In the genomic region with DNA sequence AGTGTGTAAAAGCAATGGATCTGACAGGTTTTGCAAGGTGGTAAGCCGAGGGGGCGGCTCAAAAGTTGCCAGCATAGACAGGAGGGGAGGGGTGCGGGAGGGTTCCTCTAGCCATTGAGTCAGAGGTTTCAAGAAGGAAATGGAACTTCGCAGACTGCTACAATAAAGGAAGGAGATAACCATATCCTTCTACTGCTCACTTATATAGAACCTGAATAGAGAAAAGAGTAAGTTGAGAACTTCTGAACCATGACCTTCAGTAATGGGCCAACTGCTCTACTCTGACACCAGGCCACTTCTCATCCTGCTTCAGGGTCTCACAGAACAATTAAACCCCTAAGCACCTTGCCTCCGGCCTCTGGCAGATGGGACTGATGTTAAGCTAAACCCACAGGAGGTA, we compare ENCODE assay signal across 11 cellular contexts. TPM values are rescaled to one million over a fixed set of nuclear protein-coding genes. Genes with fewer than 3 reads are reported as not detected.
DNase-seq lines count a peak whose midpoint lies in the region; ATAC-seq and TF ChIP-seq lines count a peak whose summit lies in the region.
"Had no signal": no experiment of that assay in that cellular context is flagged by ENCODE, and none has a peak within 500 bp of the region (broad histone marks: within the 10 kb centered on the region; RNA-seq: fewer than 3 reads in every experiment).

No MANE protein-coding gene starts in this region.

- no peaks in the 10 kb centered on the region for H3K36me3 Mint-ChIP-seq in CD4-positive, CD25-positive, alpha-beta regulatory T cell
- no peaks in the 10 kb centered on the region for H3K36me3 Mint-ChIP-seq in activated naive CD4-positive, alpha-beta T cell treated with anti-CD3 and anti-CD28 coated beads, Interleukin-2, amount 10 ng/mL, durations not matched to agents 7 days and 5 days

- ATAC-seq in CD4-positive, CD25-positive, alpha-beta regulatory T cell (ENCODE audit: low read depth in 2 of 2) = peak; percentile 44 to 47
- peak; percentile 55 for ATAC-seq in GM19397 (IDR thresholded peaks at IDR 0.05; ENCODE audit: unreplicated experiment)
- peak; percentile 72 for ATAC-seq in HG03342 (IDR thresholded peaks at IDR 0.05; ENCODE audit: unreplicated experiment)
- ATAC-seq in psoas muscle = no peak

- WGBS in psoas muscle, 3 donors = 83 to 94% (median 89%) methylated on average over 5 of the region's 5 CpGs

- H3K9me3 Mint-ChIP-seq in CD4-positive, CD25-positive, alpha-beta regulatory T cell = no peaks in the 10 kb centered on the region
- no peaks in the 10 kb centered on the region for H3K9me3 Mint-ChIP-seq in activated naive CD4-positive, alpha-beta T cell treated with anti-CD3 and anti-CD28 coated beads, Interleukin-2, amount 10 ng/mL, durations not matched to agents 7 days and 5 days

- no peaks in the 10 kb centered on the region for H3K27me3 ChIP-seq in CD4-positive, CD25-positive, alpha-beta regulatory T cell (ENCODE audit: control insufficient read depth, insufficient read depth, low read length)
- H3K27me3 ChIP-seq in psoas muscle (ENCODE audit: insufficient read depth in 3 of 3, low read length in 2 of 3) = no peaks in the 10 kb centered on the region
- H3K27me3 ChIP-seq: SJSA1 had no signal

- H3K27ac ChIP-seq in CD4-positive, CD25-positive, alpha-beta regulatory T cell (ENCODE audit: insufficient read depth, low read length, poor library complexity, severe bottlenecking) = no peak overlapping the region
- H3K27ac ChIP-seq in psoas muscle = no peak overlapping the region
- H3K27ac ChIP-seq: epithelial cell of prostate, SJSA1 had no signal

- H3K27ac Mint-ChIP-seq in CD4-positive, CD25-positive, alpha-beta regulatory T cell = no peak overlapping the region
- H3K27ac Mint-ChIP-seq in activated naive CD4-positive, alpha-beta T cell treated with anti-CD3 and anti-CD28 coated beads, Interleukin-2, amount 10 ng/mL, durations not matched to agents 7 days and 5 days = no peak overlapping the region

- TF ChIP-seq CTCF in psoas muscle (IDR thresholded peaks at IDR 0.05) = no peak

- no peaks in the 10 kb centered on the region for H3K9me3 ChIP-seq in CD4-positive, CD25-positive, alpha-beta regulatory T cell (ENCODE audit: control insufficient read depth in 2 of 2, low read length in 2 of 2)
- no peaks in the 10 kb centered on the region for H3K9me3 ChIP-seq in psoas muscle
- H3K9me3 ChIP-seq: SJSA1 had no signal

- no peak overlapping the region for H3K4me3 ChIP-seq in CD4-positive, CD25-positive, alpha-beta regulatory T cell (ENCODE audit: low read depth, low read length)
- H3K4me3 ChIP-seq in psoas muscle = no peak overlapping the region
- H3K4me3 ChIP-seq: SJSA1 had no signal

- H3K27me3 Mint-ChIP-seq in CD4-positive, CD25-positive, alpha-beta regulatory T cell = no peaks in the 10 kb centered on the region
- H3K27me3 Mint-ChIP-seq in activated naive CD4-positive, alpha-beta T cell treated with anti-CD3 and anti-CD28 coated beads, Interleukin-2, amount 10 ng/mL, durations not matched to agents 7 days and 5 days = peaks cover 20% of the 10 kb centered on the region

- no peak overlapping the region for H3K4me3 Mint-ChIP-seq in CD4-positive, CD25-positive, alpha-beta regulatory T cell
- no peak overlapping the region for H3K4me3 Mint-ChIP-seq in activated naive CD4-positive, alpha-beta T cell treated with anti-CD3 and anti-CD28 coated beads, Interleukin-2, amount 10 ng/mL, durations not matched to agents 7 days and 5 days

- H3K4me1 Mint-ChIP-seq in CD4-positive, CD25-positive, alpha-beta regulatory T cell = peaks cover 0 to 12% (median 5%) of the 10 kb centered on the region in 4 donors
- H3K4me1 Mint-ChIP-seq in activated naive CD4-positive, alpha-beta T cell treated with anti-CD3 and anti-CD28 coated beads, Interleukin-2, amount 10 ng/mL, durations not matched to agents 7 days and 5 days = peaks cover 38% of the 10 kb centered on the region

- no peaks in the 10 kb centered on the region for H3K36me3 ChIP-seq in CD4-positive, CD25-positive, alpha-beta regulatory T cell (ENCODE audit: control insufficient read depth, insufficient read depth, low read length)
- no peaks in the 10 kb centered on the region for H3K36me3 ChIP-seq in psoas muscle (ENCODE audit: insufficient read depth in 1 of 2, low read depth in 1 of 2)
- H3K36me3 ChIP-seq: SJSA1 had no signal

- DNase-seq in CD4-positive, CD25-positive, alpha-beta regulatory T cell = peak in 1 of 3 donors; percentile 55
- DNase-seq in activated naive CD4-positive, alpha-beta T cell treated with anti-CD3 and anti-CD28 coated beads, Interleukin-2, amount 10 ng/mL, durations not matched to agents 7 days and 5 days = peak; percentile 59
- DNase-seq in psoas muscle = no peak
- no peak for DNase-seq in NCI-H187 treated with DMSO at 0.1 percent for 48 hours (lab: John Stamatoyannopoulos, UW)
- no peak for DNase-seq in DMS 273 (lab: John Stamatoyannopoulos, UW; ENCODE audit: unreplicated experiment)
- no peak for DNase-seq in middle frontal gyrus (ENCODE audit: extremely low spot score, low spot score)
- DNase-seq: EL had no signal

- H3K4me1 ChIP-seq in CD4-positive, CD25-positive, alpha-beta regulatory T cell (ENCODE audit: control insufficient read depth, insufficient read depth, low read length, poor library complexity, severe bottlenecking) = peaks cover 3% of the 10 kb centered on the region
- peaks cover 15% of the 10 kb centered on the region for H3K4me1 ChIP-seq in psoas muscle

- intact Hi-C loops in psoas muscle (cut with DNase I) = no loop called here

- CTCF ChIA-PET in activated naive CD4-positive, alpha-beta T cell treated with anti-CD3 and anti-CD28 coated beads, Interleukin-2, amount 10 ng/mL, durations not matched to agents 7 days and 5 days (lab: Charles Lee) = interaction anchor here (1.9 kb wide), 1 partner anchor 15 kb away, joined by 5 read pairs; no protein-coding TSS in a partner anchor

RNA-seq across cellular contexts. Expression of a gene that starts 26.3 kb away (rescaled TPM):
- 0.62 TPM for total RNA-seq in CD4-positive, CD25-positive, alpha-beta regulatory T cell
- under 1 TPM in 2 of 4 donors, not detected in 2; 0.44 to 0.49 TPM for polyA plus RNA-seq in CD4-positive, CD25-positive, alpha-beta regulatory T cell
- 10 to 100 TPM; 16.2 to 34.3 (median 21.1) TPM for total RNA-seq in psoas muscle
- polyA plus RNA-seq in psoas muscle = 10 to 100 TPM; 15.8 to 64.1 (median 16.5) TPM

Comparison
In these comparisons a context has a peak if more than half of its experiments do, and no peak if none do; other contexts are left out.
1. ATAC-seq: peak in CD4-positive, CD25-positive, alpha-beta regulatory T cell (2 of 2), GM19397 (single experiment) and HG03342 (single experiment); none in psoas muscle (0 of 4).
2. RNA of a gene that starts 26.3 kb away (total RNA-seq): 16.2 to 34.3 TPM in psoas muscle; 0.62 TPM in CD4-positive, CD25-positive, alpha-beta regulatory T cell (single experiment); every median in the first group is over 10 times any median in the second.